ENCODE assay signal across 1 cellular context in the genomic region with DNA sequence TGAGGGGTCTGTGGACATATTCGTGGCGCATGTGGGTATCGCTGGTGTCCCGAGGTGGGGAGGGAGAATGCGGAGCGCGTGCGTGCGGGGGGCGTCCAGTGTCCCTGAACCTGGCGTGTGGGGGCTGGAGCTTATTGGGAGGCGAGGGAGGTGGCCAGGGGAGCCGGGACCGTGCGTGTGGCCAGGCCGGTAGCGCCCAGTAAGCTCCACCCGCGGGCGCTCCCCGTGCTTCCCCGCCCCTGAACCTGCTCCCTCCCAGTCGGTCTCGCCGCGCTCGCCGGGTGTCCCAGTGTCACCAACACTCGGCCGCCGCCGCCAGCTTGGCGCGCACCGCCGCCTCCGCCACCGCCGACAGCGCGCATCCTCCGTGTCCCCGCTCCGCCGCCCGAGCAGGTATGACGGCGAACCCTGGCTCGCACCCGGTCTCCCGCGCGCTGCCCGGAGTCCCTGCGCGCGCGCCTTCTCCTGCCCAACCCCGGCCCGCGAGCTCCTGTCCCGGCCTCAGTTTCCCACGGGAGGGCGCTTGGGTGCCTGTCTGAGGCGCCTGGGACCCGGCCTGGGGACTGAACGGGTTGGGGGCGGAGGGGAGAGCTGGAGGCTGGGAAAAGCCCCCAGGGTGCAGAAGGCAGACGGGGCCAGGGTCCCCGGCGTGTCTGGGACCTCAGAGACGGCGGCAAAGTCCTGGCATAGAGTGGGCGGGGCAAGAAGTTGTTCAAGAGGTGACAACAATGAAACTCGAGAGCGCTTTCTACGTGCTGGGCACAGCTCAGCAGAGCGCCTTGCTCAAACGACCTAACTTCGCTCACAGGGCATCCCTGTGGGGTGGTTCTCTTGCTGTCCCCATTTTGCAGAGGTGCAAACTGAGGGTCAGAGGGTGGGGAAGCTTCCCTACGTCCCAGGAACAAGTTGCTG.
TF ChIP-seq lines count a peak whose summit lies in the region.

A gene with protein sequence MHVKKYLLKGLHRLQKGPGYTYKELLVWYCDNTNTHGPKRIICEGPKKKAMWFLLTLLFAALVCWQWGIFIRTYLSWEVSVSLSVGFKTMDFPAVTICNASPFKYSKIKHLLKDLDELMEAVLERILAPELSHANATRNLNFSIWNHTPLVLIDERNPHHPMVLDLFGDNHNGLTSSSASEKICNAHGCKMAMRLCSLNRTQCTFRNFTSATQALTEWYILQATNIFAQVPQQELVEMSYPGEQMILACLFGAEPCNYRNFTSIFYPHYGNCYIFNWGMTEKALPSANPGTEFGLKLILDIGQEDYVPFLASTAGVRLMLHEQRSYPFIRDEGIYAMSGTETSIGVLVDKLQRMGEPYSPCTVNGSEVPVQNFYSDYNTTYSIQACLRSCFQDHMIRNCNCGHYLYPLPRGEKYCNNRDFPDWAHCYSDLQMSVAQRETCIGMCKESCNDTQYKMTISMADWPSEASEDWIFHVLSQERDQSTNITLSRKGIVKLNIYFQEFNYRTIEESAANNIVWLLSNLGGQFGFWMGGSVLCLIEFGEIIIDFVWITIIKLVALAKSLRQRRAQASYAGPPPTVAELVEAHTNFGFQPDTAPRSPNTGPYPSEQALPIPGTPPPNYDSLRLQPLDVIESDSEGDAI (plus strand): TSS at position 258 of the 912 bp plus-strand sequence. CDS start 46,298 bp downstream, outside the sequence.

TF ChIP-seq in HEK293, 187 proteins besides CTCF, POLR2A, EP300 and RAD21 (continued from another document and continues in another):
- TF ChIP-seq, protein P1, sequence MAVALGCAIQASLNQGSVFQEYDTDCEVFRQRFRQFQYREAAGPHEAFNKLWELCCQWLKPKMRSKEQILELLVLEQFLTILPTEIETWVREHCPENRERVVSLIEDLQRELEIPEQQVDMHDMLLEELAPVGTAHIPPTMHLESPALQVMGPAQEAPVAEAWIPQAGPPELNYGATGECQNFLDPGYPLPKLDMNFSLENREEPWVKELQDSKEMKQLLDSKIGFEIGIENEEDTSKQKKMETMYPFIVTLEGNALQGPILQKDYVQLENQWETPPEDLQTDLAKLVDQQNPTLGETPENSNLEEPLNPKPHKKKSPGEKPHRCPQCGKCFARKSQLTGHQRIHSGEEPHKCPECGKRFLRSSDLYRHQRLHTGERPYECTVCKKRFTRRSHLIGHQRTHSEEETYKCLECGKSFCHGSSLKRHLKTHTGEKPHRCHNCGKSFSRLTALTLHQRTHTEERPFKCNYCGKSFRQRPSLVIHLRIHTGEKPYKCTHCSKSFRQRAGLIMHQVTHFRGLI (tag by site-specific recombination; IDR thresholded peaks at IDR 0.05): no peak
- TF ChIP-seq, protein P2, sequence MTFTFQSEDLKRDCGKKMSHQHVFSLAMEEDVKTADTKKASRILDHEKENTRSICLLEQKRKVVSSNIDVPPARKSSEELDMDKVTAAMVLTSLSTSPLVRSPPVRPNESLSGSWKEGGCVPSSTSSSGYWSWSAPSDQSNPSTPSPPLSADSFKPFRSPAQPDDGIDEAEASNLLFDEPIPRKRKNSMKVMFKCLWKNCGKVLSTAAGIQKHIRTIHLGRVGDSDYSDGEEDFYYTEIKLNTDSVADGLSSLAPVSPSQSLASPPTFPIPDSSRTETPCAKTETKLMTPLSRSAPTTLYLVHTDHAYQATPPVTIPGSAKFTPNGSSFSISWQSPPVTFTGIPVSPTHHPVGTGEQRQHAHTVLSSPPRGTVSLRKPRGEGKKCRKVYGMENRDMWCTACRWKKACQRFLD (tag by site-specific recombination; IDR thresholded peaks at IDR 0.05): no peak
- TF ChIP-seq ZBTB20 (tag by site-specific recombination; IDR thresholded peaks at IDR 0.05) (peak; percentile 28; the same call in 1 of the 2 replicates), ZXDB (tag by site-specific recombination; IDR thresholded peaks at IDR 0.05) (no peak), ZNF433 (tag by site-specific recombination; IDR thresholded peaks at IDR 0.05; ENCODE audit: low read depth) (no peak), OSR2 (tag by site-specific recombination; IDR thresholded peaks at IDR 0.05) (no peak), ZNF596 (tag by site-specific recombination; IDR thresholded peaks at IDR 0.05) (no peak), SALL2 (tag by site-specific recombination; IDR thresholded peaks at IDR 0.05; ENCODE audit: borderline replicate concordance) (no peak), ZNF214 (tag by site-specific recombination; IDR thresholded peaks at IDR 0.05; ENCODE audit: borderline replicate concordance) (no peak), ZNF621 (tag by site-specific recombination; IDR thresholded peaks at IDR 0.05) (no peak), INSM2 (tag by site-specific recombination; IDR thresholded peaks at IDR 0.05) (no peak), ZNF843 (tag by site-specific recombination; IDR thresholded peaks at IDR 0.05) (no peak), ZNF629 (tag by site-specific recombination; IDR thresholded peaks at IDR 0.05) (peak; percentile 44; the same call in 1 of the 2 replicates), ZSCAN23 (tag by site-specific recombination; IDR thresholded peaks at IDR 0.05) (no peak), ZNF610 (tag by site-specific recombination; IDR thresholded peaks at IDR 0.05; ENCODE audit: borderline replicate concordance) (no peak), ZNF248 (tag by site-specific recombination; IDR thresholded peaks at IDR 0.05) (no peak), ZNF777 (tag by site-specific recombination; IDR thresholded peaks at IDR 0.05; ENCODE audit: borderline replicate concordance) (0 out of 2 replicates have a peak, but pooled peaks have one; percentile 50), ZFP41 (tag by site-specific recombination; IDR thresholded peaks at IDR 0.05; ENCODE audit: borderline replicate concordance) (no peak), ZNF660 (tag by site-specific recombination; IDR thresholded peaks at IDR 0.05) (no peak), ZNF157 (tag by site-specific recombination; IDR thresholded peaks at IDR 0.05) (no peak), ZEB2 (tag by site-specific recombination; IDR thresholded peaks at IDR 0.05) (no peak), ZNF501 (tag by site-specific recombination; IDR thresholded peaks at IDR 0.05) (no peak), ZNF560 (tag by site-specific recombination; IDR thresholded peaks at IDR 0.05; ENCODE audit: borderline replicate concordance) (0 out of 2 replicates have a peak, but pooled peaks have one; percentile 10), KLF7 (tag by site-specific recombination; IDR thresholded peaks at IDR 0.05; ENCODE audit: borderline replicate concordance) (no peak), ZNF529 (tag by site-specific recombination; IDR thresholded peaks at IDR 0.05; ENCODE audit: insufficient replicate concordance) (no peak), ZNF280C (tag by site-specific recombination; IDR thresholded peaks at IDR 0.05) (no peak), ZNF473 (tag by site-specific recombination; IDR thresholded peaks at IDR 0.05) (no peak), ZNF19 (tag by site-specific recombination; IDR thresholded peaks at IDR 0.05; ENCODE audit: low read depth) (no peak), ZNF398 (tag by site-specific recombination; IDR thresholded peaks at IDR 0.05) (no peak; the same call in 1 of the 2 replicates), ZNF747 (tag by site-specific recombination; IDR thresholded peaks at IDR 0.05) (no peak), ZNF510 (tag by site-specific recombination; IDR thresholded peaks at IDR 0.05; ENCODE audit: insufficient replicate concordance) (no peak), AEBP2 (tag by site-specific recombination; IDR thresholded peaks at IDR 0.05; ENCODE audit: borderline replicate concordance) (no peak), ZNF561 (tag by site-specific recombination; IDR thresholded peaks at IDR 0.05; ENCODE audit: borderline replicate concordance) (no peak)
- TF ChIP-seq, protein P3, sequence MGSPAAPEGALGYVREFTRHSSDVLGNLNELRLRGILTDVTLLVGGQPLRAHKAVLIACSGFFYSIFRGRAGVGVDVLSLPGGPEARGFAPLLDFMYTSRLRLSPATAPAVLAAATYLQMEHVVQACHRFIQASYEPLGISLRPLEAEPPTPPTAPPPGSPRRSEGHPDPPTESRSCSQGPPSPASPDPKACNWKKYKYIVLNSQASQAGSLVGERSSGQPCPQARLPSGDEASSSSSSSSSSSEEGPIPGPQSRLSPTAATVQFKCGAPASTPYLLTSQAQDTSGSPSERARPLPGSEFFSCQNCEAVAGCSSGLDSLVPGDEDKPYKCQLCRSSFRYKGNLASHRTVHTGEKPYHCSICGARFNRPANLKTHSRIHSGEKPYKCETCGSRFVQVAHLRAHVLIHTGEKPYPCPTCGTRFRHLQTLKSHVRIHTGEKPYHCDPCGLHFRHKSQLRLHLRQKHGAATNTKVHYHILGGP (tag by site-specific recombination; IDR thresholded peaks at IDR 0.05): no peak
- TF ChIP-seq, protein P4, sequence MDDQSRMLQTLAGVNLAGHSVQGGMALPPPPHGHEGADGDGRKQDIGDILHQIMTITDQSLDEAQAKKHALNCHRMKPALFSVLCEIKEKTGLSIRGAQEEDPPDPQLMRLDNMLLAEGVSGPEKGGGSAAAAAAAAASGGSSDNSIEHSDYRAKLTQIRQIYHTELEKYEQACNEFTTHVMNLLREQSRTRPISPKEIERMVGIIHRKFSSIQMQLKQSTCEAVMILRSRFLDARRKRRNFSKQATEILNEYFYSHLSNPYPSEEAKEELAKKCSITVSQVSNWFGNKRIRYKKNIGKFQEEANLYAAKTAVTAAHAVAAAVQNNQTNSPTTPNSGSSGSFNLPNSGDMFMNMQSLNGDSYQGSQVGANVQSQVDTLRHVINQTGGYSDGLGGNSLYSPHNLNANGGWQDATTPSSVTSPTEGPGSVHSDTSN (CRISPR knock-in tag; IDR thresholded peaks at IDR 0.05): no peak
- TF ChIP-seq, protein P5, sequence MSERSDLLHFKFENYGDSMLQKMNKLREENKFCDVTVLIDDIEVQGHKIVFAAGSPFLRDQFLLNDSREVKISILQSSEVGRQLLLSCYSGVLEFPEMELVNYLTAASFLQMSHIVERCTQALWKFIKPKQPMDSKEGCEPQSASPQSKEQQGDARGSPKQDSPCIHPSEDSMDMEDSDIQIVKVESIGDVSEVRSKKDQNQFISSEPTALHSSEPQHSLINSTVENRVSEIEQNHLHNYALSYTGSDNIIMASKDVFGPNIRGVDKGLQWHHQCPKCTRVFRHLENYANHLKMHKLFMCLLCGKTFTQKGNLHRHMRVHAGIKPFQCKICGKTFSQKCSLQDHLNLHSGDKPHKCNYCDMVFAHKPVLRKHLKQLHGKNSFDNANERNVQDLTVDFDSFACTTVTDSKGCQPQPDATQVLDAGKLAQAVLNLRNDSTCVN (tag by site-specific recombination; optimal IDR thresholded peaks at IDR 0.05): peak; percentile 87
- TF ChIP-seq, protein P6, sequence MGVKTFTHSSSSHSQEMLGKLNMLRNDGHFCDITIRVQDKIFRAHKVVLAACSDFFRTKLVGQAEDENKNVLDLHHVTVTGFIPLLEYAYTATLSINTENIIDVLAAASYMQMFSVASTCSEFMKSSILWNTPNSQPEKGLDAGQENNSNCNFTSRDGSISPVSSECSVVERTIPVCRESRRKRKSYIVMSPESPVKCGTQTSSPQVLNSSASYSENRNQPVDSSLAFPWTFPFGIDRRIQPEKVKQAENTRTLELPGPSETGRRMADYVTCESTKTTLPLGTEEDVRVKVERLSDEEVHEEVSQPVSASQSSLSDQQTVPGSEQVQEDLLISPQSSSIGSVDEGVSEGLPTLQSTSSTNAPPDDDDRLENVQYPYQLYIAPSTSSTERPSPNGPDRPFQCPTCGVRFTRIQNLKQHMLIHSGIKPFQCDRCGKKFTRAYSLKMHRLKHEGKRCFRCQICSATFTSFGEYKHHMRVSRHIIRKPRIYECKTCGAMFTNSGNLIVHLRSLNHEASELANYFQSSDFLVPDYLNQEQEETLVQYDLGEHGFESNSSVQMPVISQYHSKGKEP (tag by site-specific recombination; IDR thresholded peaks at IDR 0.05): no peak
